Comparison of ENCODE assay signal across 16 cellular contexts in the genomic region with DNA sequence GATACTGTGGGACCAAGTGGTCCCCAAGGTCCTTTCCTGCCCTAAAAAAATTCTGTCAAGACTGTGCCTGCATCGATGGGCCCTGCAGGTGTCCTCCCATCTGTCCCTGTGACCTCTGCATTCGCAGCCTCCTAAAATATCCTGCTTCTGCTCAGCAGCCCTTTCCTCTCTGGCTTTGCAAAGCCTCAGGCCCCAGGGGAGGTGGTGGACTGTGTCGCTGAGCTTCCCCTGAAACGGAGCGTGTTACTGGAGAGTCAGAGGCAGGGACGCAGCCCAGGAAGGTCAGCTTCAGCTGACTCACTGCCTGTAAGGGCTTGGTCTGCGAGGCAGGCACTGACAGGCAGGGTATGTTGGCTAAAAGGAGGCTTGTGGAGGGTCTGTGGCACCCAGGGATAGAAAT.
A peak's percentile ranks its signal among the peaks of the same experiment; 100 is the strongest.
DNase-seq lines count a peak whose midpoint lies in the region; ATAC-seq, FAIRE-seq and TF ChIP-seq lines count a peak whose summit lies in the region.
"Had no signal": no experiment of that assay in that cellular context is flagged by ENCODE, and none has a peak within 500 bp of the region (broad histone marks: within the 10 kb centered on the region; RNA-seq: fewer than 3 reads in every experiment).

No MANE protein-coding gene starts in this region.

- H3K4me1 ChIP-seq in BE2C = peaks cover 7% of the 10 kb centered on the region; the same call in 1 of the 2 replicates
- H3K4me1 ChIP-seq in RWPE2 (ENCODE audit: insufficient read depth, poor library complexity, severe bottlenecking) = peaks cover 12% of the 10 kb centered on the region
- H3K4me1 ChIP-seq: SJSA1 had no signal

- H3K27me3 ChIP-seq in BE2C = no peaks in the 10 kb centered on the region
- H3K27me3 ChIP-seq in RWPE2 (ENCODE audit: insufficient read depth, poor library complexity, severe bottlenecking) = peaks cover 15% of the 10 kb centered on the region

- no peaks in the 10 kb centered on the region for H3K36me3 ChIP-seq in BE2C
- no peaks in the 10 kb centered on the region for H3K36me3 ChIP-seq in RWPE2 (ENCODE audit: low read depth)
- H3K36me3 ChIP-seq: esophagus squamous epithelium, SJSA1, WERI-Rb-1 had no signal

- peak; percentile 66 for FAIRE-seq in GM19239 (lab: Jason Lieb, UNC)

- DNase-seq in BE2C (peak; percentile 65), GM19239 (ENCODE audit: insufficient read length, low spot score) (peak; percentile 22), RWPE2 (ENCODE audit: low spot score) (no peak), iPS-NIHi7 (ENCODE audit: extremely low spot score) (peak; percentile 35), nucleus accumbens (lab: John Stamatoyannopoulos, UW) (no peak), hippocampal formation (lab: John Stamatoyannopoulos, UW) (no peak), superior temporal gyrus (ENCODE audit: extremely low spot score) (no peak)
- DNase-seq: activated naive CD8-positive, alpha-beta T cell treated with anti-CD3 and anti-CD28 coated beads for 36 hours; esophagus squamous epithelium; KG1; mucosa of descending colon; NCI-H187 treated with DMSO at 0.1 percent for 48 hours; NK-92 treated with Interleukin-12 subunit alpha and Interleukin-12 subunit beta, amount 100 ng/mL, for 24 hours; WERI-Rb-1 had no signal

- no peaks in the 10 kb centered on the region for H3K9me3 ChIP-seq in BE2C
- H3K9me3 ChIP-seq in RWPE2 (ENCODE audit: severe bottlenecking) = no peaks in the 10 kb centered on the region
- H3K9me3 ChIP-seq: esophagus squamous epithelium, mucosa of descending colon, SJSA1 had no signal

- TF ChIP-seq CTCF in BE2C (IDR thresholded peaks at IDR 0.05; ENCODE audit: low read depth, low read length) (no peak), RWPE2 (IDR thresholded peaks at IDR 0.05; ENCODE audit: poor library complexity, severe bottlenecking) (no peak)

- H3K4me3 ChIP-seq in BE2C (ENCODE audit: low read depth, low read length) (no peak overlapping the region), RWPE2 (ENCODE audit: severe bottlenecking) (no peak overlapping the region)
- H3K4me3 ChIP-seq: esophagus squamous epithelium, mucosa of descending colon, SJSA1 had no signal

- no peak overlapping the region for H3K27ac ChIP-seq in RWPE2 (ENCODE audit: poor library complexity, severe bottlenecking)
- H3K27ac ChIP-seq: esophagus squamous epithelium, SJSA1, WERI-Rb-1 had no signal

- ATAC-seq in RWPE2 (ENCODE audit: low read depth) (peak; percentile 83), HG03342 (IDR thresholded peaks at IDR 0.05; ENCODE audit: unreplicated experiment) (no peak)
- ATAC-seq: mucosa of descending colon had no signal

Comparison
In these comparisons a context has a peak if more than half of its experiments do, and no peak if none do; other contexts are left out.
1. DNase-seq: peak in BE2C (single experiment), GM19239 (single experiment) and iPS-NIHi7 (single experiment); none in RWPE2 (single experiment), nucleus accumbens (0 of 56), hippocampal formation (0 of 2) and superior temporal gyrus (single experiment).